ENCODE assay signal across 10 cellular contexts in genomic region chr9:136512651-136513066, GRCh38. TPM values are rescaled to one million over a fixed set of nuclear protein-coding genes. Genes with fewer than 3 reads are reported as not detected.
A peak's percentile ranks its signal among the peaks of the same experiment; 100 is the strongest.
DNase-seq lines count a peak whose midpoint lies in the region; ATAC-seq and TF ChIP-seq lines count a peak whose summit lies in the region.
"Had no signal": no experiment of that assay in that cellular context is flagged by ENCODE, and none has a peak within 500 bp of the region (broad histone marks: within the 10 kb centered on the region; RNA-seq: fewer than 3 reads in every experiment).

No MANE protein-coding gene starts in this region.

- H3K4me1 Mint-ChIP-seq in Caco-2 (ENCODE audit: low read depth, unreplicated experiment) = no peaks in the 10 kb centered on the region
- H3K4me1 Mint-ChIP-seq: central memory CD8-positive, alpha-beta T cell; nephron had no signal

- BruUV-seq in HCT116 (replicated peaks; lab: Mats Ljungman, UMichigan) = no TSS peak
- no TSS peak for BruUV-seq in Caco-2 (replicated peaks; lab: Mats Ljungman, UMichigan)

- H3K9ac ChIP-seq in HCT116 (ENCODE audit: low read length) = no peak overlapping the region

- H3K4me3 ChIP-seq in HCT116 (replicated peaks in 1 of 2; ENCODE audit: low read depth in 1 of 2, low read length in 2 of 2) (no peak overlapping the region), Caco-2 (ENCODE audit: low read depth, low read length) (no peak overlapping the region), tibial artery (no peak overlapping the region)
- H3K4me3 ChIP-seq: SJCRH30 had no signal

- no peak for TF ChIP-seq RAD21 in HCT116 (IDR thresholded peaks at IDR 0.05; ENCODE audit: low read depth)

- peak; percentile 81 for ATAC-seq in HCT116

- H3K4me2 ChIP-seq in HCT116 (ENCODE audit: low read length) = no peak overlapping the region

- no peak overlapping the region for H2AFZ ChIP-seq in HCT116 (ENCODE audit: low read depth, low read length, poor library complexity, severe bottlenecking)

- POLR2A ChIA-PET in HCT116 (lab: Charles Lee) (no interaction called here), Caco-2 (lab: Charles Lee) (no interaction called here)

- H3K27me3 Mint-ChIP-seq in Caco-2 (ENCODE audit: insufficient read depth, unreplicated experiment) = no peaks in the 10 kb centered on the region
- H3K27me3 Mint-ChIP-seq: central memory CD8-positive, alpha-beta T cell had no signal

- no peak for TF ChIP-seq CTCF in HCT116 (IDR thresholded peaks at IDR 0.05 in 2 of 3, conservative IDR thresholded peaks at IDR 0.05 in 1 of 3; ENCODE audit: borderline replicate concordance in 1 of 3, insufficient read depth in 1 of 3, low read depth in 2 of 3, low read length in 2 of 3)
- no peak for TF ChIP-seq CTCF in Caco-2 (IDR thresholded peaks at IDR 0.05; ENCODE audit: insufficient read depth in 1 of 2, low read depth in 1 of 2, low read length in 1 of 2, severe bottlenecking in 1 of 2, unreplicated experiment in 1 of 2)
- TF ChIP-seq CTCF in tibial artery (IDR thresholded peaks at IDR 0.05) = no peak

- H3K4me1 ChIP-seq in HCT116 (ENCODE audit: control insufficient read depth in 1 of 2, insufficient read depth in 2 of 2, low read length in 2 of 2) (no peaks in the 10 kb centered on the region), Caco-2 (no peaks in the 10 kb centered on the region), tibial artery (no peaks in the 10 kb centered on the region)
- H3K4me1 ChIP-seq: SJCRH30 had no signal

- TF ChIP-seq POLR2A in HCT116 (IDR thresholded peaks at IDR 0.05; ENCODE audit: borderline replicate concordance, extremely low read depth, insufficient read depth, insufficient read length) = no peak

- RAD21 ChIA-PET in HCT116 (lab: Charles Lee; ENCODE audit: low non-redundant PET in 1 of 2, low total read pairs in 2 of 2, uncharacterized antibody in 2 of 2, unreplicated experiment in 2 of 2) = no interaction called here

- no peak overlapping the region for H3K4me3 Mint-ChIP-seq in Caco-2 (ENCODE audit: unreplicated experiment)
- H3K4me3 Mint-ChIP-seq: central memory CD8-positive, alpha-beta T cell; nephron had no signal

- intact Hi-C loops in HCT116 (cut with micrococcal nuclease) = no loop called here
- intact Hi-C loops in Caco-2 (cut with micrococcal nuclease; ENCODE audit: unreplicated experiment) = no loop called here
- intact Hi-C loops in tibial artery (cut with DNase I; ENCODE audit: low total_unique reads) = no loop called here

- no peak overlapping the region for H3K27ac Mint-ChIP-seq in Caco-2 (ENCODE audit: unreplicated experiment)
- H3K27ac Mint-ChIP-seq: nephron had no signal

- H3K9me2 ChIP-seq in HCT116 (ENCODE audit: insufficient read depth) = no peaks in the 10 kb centered on the region

- no peaks in the 10 kb centered on the region for H4K20me1 ChIP-seq in HCT116 (ENCODE audit: insufficient read depth)

- H3K79me2 ChIP-seq in HCT116 (ENCODE audit: insufficient read depth, low read length) = no peaks in the 10 kb centered on the region

- no peaks in the 10 kb centered on the region for H3K9me3 Mint-ChIP-seq in Caco-2 (ENCODE audit: unreplicated experiment)
- H3K9me3 Mint-ChIP-seq: central memory CD8-positive, alpha-beta T cell; nephron had no signal

- H3K9me3 ChIP-seq in HCT116 (ENCODE audit: control insufficient read depth in 1 of 2, insufficient read depth in 1 of 2, low read depth in 1 of 2, low read length in 2 of 2) (no peaks in the 10 kb centered on the region), Caco-2 (no peaks in the 10 kb centered on the region), tibial artery (no peaks in the 10 kb centered on the region)
- H3K9me3 ChIP-seq: SJCRH30 had no signal

- DNase-seq in HCT116 (ENCODE audit: low read depth, low spot score) (no peak), hepatic stellate cell (ENCODE audit: low spot score) (peak; percentile 46), Caco-2 (no peak), tibial artery (no peak)
- DNase-seq in activated CD8-positive, alpha-beta memory T cell treated with anti-CD3 and anti-CD28 coated beads, Interleukin-2, amount 50 U/mL, for 48 hours = peak; percentile 76
- DNase-seq in stimulated activated naive CD4-positive, alpha-beta T cell treated with Interleukin-2 at 50 U/mL for 16 hours (lab: John Stamatoyannopoulos, UW) = peak; percentile 15
- DNase-seq in NK-92 treated with Interleukin-12 subunit alpha and Interleukin-12 subunit beta, amount 100 ng/mL, for 24 hours (lab: John Stamatoyannopoulos, UW) = no peak

- H3K27ac ChIP-seq in HCT116 (ENCODE audit: low read depth, low read length) = no peak overlapping the region
- H3K27ac ChIP-seq in tibial artery = peak overlapping the region in 1 of 2 donors; percentile 37
- H3K27ac ChIP-seq: SJCRH30 had no signal

- no peaks in the 10 kb centered on the region for H3K36me3 Mint-ChIP-seq in Caco-2 (ENCODE audit: insufficient read depth, unreplicated experiment)

- H3K27me3 ChIP-seq in HCT116 (ENCODE audit: insufficient read depth, low read length) = no peaks in the 10 kb centered on the region
- H3K27me3 ChIP-seq in Caco-2 (replicated peaks; ENCODE audit: control insufficient read depth, insufficient read depth, low read length) = no peaks in the 10 kb centered on the region
- no peaks in the 10 kb centered on the region for H3K27me3 ChIP-seq in tibial artery
- H3K27me3 ChIP-seq: SJCRH30 had no signal

- CTCF ChIA-PET in HCT116 (lab: Charles Lee) = no interaction called here
- CTCF ChIA-PET in Caco-2 (lab: Charles Lee) = no interaction called here

- H3K36me3 ChIP-seq in HCT116 (ENCODE audit: control insufficient read depth in 1 of 2, insufficient read depth in 2 of 2, low read length in 2 of 2) = peaks cover 8 to 25% of the 10 kb centered on the region in 2 experiments
- H3K36me3 ChIP-seq in Caco-2 (ENCODE audit: control insufficient read depth, insufficient read depth, low read length) = no peaks in the 10 kb centered on the region
- H3K36me3 ChIP-seq in tibial artery = peaks cover 89 to 100% (median 100%) of the 10 kb centered on the region in 3 donors

TF ChIP-seq in HCT116, 20 proteins besides CTCF, POLR2A, EP300 and RAD21 (continues in another document):
- no peak for TF ChIP-seq EZH2 (IDR thresholded peaks at IDR 0.05)
- TF ChIP-seq TCF7L2 (IDR thresholded peaks at IDR 0.05; ENCODE audit: borderline replicate concordance, extremely low read depth, insufficient read depth, insufficient read length) = no peak
- TF ChIP-seq EZH2phosphoT487 (IDR thresholded peaks at IDR 0.05; ENCODE audit: borderline replicate concordance) = no peak
- TF ChIP-seq ZBTB33 (IDR thresholded peaks at IDR 0.05; ENCODE audit: extremely low read depth, insufficient replicate concordance, low read length) = no peak
- no peak for TF ChIP-seq SRF (IDR thresholded peaks at IDR 0.05; ENCODE audit: low read depth)
- no peak for TF ChIP-seq ZNF274 (IDR thresholded peaks at IDR 0.05; ENCODE audit: low read depth, low read length)
- no peak for TF ChIP-seq SIN3A (IDR thresholded peaks at IDR 0.05; ENCODE audit: low read depth)
- no peak for TF ChIP-seq MAX (IDR thresholded peaks at IDR 0.05)
- TF ChIP-seq JUND (IDR thresholded peaks at IDR 0.05) = no peak
- TF ChIP-seq SP1 (IDR thresholded peaks at IDR 0.05; ENCODE audit: low read depth) = no peak
- TF ChIP-seq ATF3 (IDR thresholded peaks at IDR 0.05) = no peak
- TF ChIP-seq ELF1 (IDR thresholded peaks at IDR 0.05; ENCODE audit: borderline replicate concordance, low read depth) = no peak
- no peak for TF ChIP-seq ZFX (IDR thresholded peaks at IDR 0.05)
- no peak for TF ChIP-seq EGR1 (IDR thresholded peaks at IDR 0.05; ENCODE audit: low read depth)
- TF ChIP-seq CBX3 (IDR thresholded peaks at IDR 0.05; ENCODE audit: low read depth) = no peak
- no peak for TF ChIP-seq YY1 (IDR thresholded peaks at IDR 0.05; ENCODE audit: extremely low read depth, insufficient replicate concordance, low read depth, low read length)
- TF ChIP-seq CEBPB (IDR thresholded peaks at IDR 0.05; ENCODE audit: low read depth) = no peak

RNA-seq across cellular contexts. Expression of gene SEC16A, which starts 29.8 kb away (rescaled TPM):
- total RNA-seq in HCT116 (2021; ENCODE audit: unreplicated experiment) (49.8 TPM), Caco-2 (2022) (76.4 and 81.3 TPM in 2 replicates)
- 35.5 and 36.4 TPM in 2 replicates for polyA plus RNA-seq in HCT116 (2012)

RNA-seq across cellular contexts. Expression of gene NOTCH1, which starts 33.2 kb away (rescaled TPM):
- total RNA-seq in HCT116 (2021; ENCODE audit: unreplicated experiment) (36.2 TPM), Caco-2 (2022) (5.5 and 6.3 TPM in 2 replicates)
- 14.8 and 21.3 TPM in 2 replicates for polyA plus RNA-seq in HCT116 (2012)

Comparison
In these comparisons a context has a peak if more than half of its experiments do, and no peak if none do; other contexts are left out.
1. DNase-seq: peak in activated CD8-positive, alpha-beta memory T cell treated with anti-CD3 and anti-CD28 coated beads, Interleukin-2, amount 50 U/mL, for 48 hours (single experiment), hepatic stellate cell (single experiment) and stimulated activated naive CD4-positive, alpha-beta T cell treated with Interleukin-2 at 50 U/mL for 16 hours (single experiment); none in HCT116 (single experiment), NK-92 treated with Interleukin-12 subunit alpha and Interleukin-12 subunit beta, amount 100 ng/mL, for 24 hours (single experiment), Caco-2 (0 of 2) and tibial artery (0 of 2).